ENCODE assay signal across 8 cellular contexts in the genomic region with DNA sequence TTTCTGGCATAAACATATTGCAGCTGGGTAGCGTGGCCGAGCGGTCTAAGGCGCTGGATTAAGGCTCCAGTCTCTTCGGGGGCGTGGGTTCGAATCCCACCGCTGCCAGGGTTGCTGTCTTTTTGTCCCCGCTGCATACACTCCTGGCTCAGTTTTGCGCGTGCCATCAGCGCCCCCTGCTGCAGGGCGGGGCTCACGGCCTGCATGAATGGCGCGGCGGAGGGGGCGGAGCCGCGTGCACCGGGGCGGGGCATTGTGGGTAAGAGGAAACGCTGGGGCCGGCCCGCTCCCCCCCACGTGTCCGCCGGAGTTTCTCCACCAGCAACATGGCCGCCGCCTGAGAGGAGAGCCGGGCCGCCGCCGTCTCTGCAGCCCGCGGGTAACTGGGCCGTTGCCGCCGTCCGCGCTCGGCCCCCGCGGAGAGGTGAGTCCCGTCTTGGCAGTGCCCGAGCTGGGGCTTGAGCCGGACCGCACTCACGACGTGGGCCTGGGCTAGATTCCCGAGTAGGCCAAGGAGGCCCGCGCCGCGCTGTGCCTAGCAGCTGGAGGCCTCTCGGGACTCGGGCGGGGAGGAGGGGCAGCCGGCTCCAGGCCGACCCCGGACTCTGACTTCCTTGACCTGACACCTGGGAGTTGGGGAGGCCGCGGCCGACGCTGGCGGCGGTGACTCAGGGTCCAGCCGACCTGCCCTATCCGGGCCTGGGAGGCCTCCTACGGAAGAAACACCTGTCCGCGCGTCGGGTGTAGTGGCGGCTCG. TPM values are rescaled to one million over a fixed set of nuclear protein-coding genes. Genes with fewer than 3 reads are reported as not detected.
DNase-seq lines count a peak whose midpoint lies in the region; ATAC-seq and TF ChIP-seq lines count a peak whose summit lies in the region.

A gene with protein sequence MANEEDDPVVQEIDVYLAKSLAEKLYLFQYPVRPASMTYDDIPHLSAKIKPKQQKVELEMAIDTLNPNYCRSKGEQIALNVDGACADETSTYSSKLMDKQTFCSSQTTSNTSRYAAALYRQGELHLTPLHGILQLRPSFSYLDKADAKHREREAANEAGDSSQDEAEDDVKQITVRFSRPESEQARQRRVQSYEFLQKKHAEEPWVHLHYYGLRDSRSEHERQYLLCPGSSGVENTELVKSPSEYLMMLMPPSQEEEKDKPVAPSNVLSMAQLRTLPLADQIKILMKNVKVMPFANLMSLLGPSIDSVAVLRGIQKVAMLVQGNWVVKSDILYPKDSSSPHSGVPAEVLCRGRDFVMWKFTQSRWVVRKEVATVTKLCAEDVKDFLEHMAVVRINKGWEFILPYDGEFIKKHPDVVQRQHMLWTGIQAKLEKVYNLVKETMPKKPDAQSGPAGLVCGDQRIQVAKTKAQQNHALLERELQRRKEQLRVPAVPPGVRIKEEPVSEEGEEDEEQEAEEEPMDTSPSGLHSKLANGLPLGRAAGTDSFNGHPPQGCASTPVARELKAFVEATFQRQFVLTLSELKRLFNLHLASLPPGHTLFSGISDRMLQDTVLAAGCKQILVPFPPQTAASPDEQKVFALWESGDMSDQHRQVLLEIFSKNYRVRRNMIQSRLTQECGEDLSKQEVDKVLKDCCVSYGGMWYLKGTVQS (plus strand): TSS at position 296 of the 757 bp plus-strand sequence. CDS start 5,560 bp downstream, outside the sequence.

- H3K4me1 ChIP-seq in GM23338 (ENCODE audit: insufficient read depth) = peaks cover 24% of the 10 kb centered on the region
- H3K4me1 ChIP-seq in fibroblast of lung (ENCODE audit: control insufficient read depth, extremely low read depth, insufficient read depth, low read length) = no peaks in the 10 kb centered on the region

- ATAC-seq in GM23338 = peak; percentile 84
- peak; percentile 86 for ATAC-seq in activated T-helper 17 cell treated with anti-CD3 and anti-CD28 coated beads, Interleukin-2, amount 50 U/mL, for 72 hours (replicated peaks)
- peak; percentile 86 to 98 (median 88) for ATAC-seq in natural killer cell

- peaks cover 19% of the 10 kb centered on the region for H3K27me3 Mint-ChIP-seq in GM23338 (ENCODE audit: insufficient read depth, low read depth, poor library complexity)
- H3K27me3 Mint-ChIP-seq in activated T-helper 17 cell treated with anti-CD3 and anti-CD28 coated beads, Interleukin-2, amount 50 U/mL, for 72 hours = no peaks in the 10 kb centered on the region
- H3K27me3 Mint-ChIP-seq in natural killer cell (ENCODE audit: low read depth in 2 of 2) = no peaks in the 10 kb centered on the region

- peak within 1 kb of the TSS; percentile 69 for H3K4me3 ChIP-seq in GM23338
- H3K4me3 ChIP-seq in fibroblast of lung (replicated peaks in 1 of 4; ENCODE audit: control extremely low read depth in 1 of 4, insufficient read depth in 1 of 4, low read depth in 3 of 4, low read length in 4 of 4) = peak within 1 kb of the TSS; percentile 87 to 98 (median 92)

- H3K9me3 ChIP-seq in fibroblast of lung (ENCODE audit: control insufficient read depth, insufficient read depth, low read depth, low read length) = no peaks in the 10 kb centered on the region

- H2AFZ ChIP-seq in GM23338 (peak within 1 kb of the TSS; percentile 63; the same call in 1 of the 2 replicates), fibroblast of lung (ENCODE audit: low read length) (peak within 1 kb of the TSS; percentile 83)

- H3K4me1 Mint-ChIP-seq in GM23338 (peaks cover 26% of the 10 kb centered on the region), natural killer cell (peaks cover 51 to 53% of the 10 kb centered on the region in 2 donors)
- H3K4me1 Mint-ChIP-seq in activated T-helper 17 cell treated with anti-CD3 and anti-CD28 coated beads, Interleukin-2, amount 50 U/mL, for 72 hours = peaks cover 40% of the 10 kb centered on the region

- H3K36me3 Mint-ChIP-seq in GM23338 (ENCODE audit: low read depth) = peaks cover 21% of the 10 kb centered on the region
- H3K36me3 Mint-ChIP-seq in activated T-helper 17 cell treated with anti-CD3 and anti-CD28 coated beads, Interleukin-2, amount 50 U/mL, for 72 hours (ENCODE audit: low read depth) = peaks cover 55% of the 10 kb centered on the region
- no peaks in the 10 kb centered on the region for H3K36me3 Mint-ChIP-seq in natural killer cell

- H3K27ac ChIP-seq in GM23338 (ENCODE audit: low read depth) (peak within 1 kb of the TSS; percentile 95), fibroblast of lung (ENCODE audit: insufficient read depth, low read length) (peak within 1 kb of the TSS; percentile 85)

- H3K4me3 Mint-ChIP-seq in GM23338 (peak within 1 kb of the TSS; percentile 95), natural killer cell (peak within 1 kb of the TSS; percentile 95)
- H3K4me3 Mint-ChIP-seq in activated T-helper 17 cell treated with anti-CD3 and anti-CD28 coated beads, Interleukin-2, amount 50 U/mL, for 72 hours = peak within 1 kb of the TSS; percentile 91

- H3K9me2 ChIP-seq in GM23338 (ENCODE audit: insufficient read depth) = no peaks in the 10 kb centered on the region

- H3K27ac Mint-ChIP-seq in GM23338 (peak within 1 kb of the TSS; percentile 96), natural killer cell (peak within 1 kb of the TSS; percentile 92 to 98)
- peak within 1 kb of the TSS; percentile 100 for H3K27ac Mint-ChIP-seq in activated T-helper 17 cell treated with anti-CD3 and anti-CD28 coated beads, Interleukin-2, amount 50 U/mL, for 72 hours

- peaks cover 9% of the 10 kb centered on the region; the same call in 1 of the 3 replicates for H3K9me3 Mint-ChIP-seq in GM23338
- no peaks in the 10 kb centered on the region for H3K9me3 Mint-ChIP-seq in activated T-helper 17 cell treated with anti-CD3 and anti-CD28 coated beads, Interleukin-2, amount 50 U/mL, for 72 hours
- no peaks in the 10 kb centered on the region for H3K9me3 Mint-ChIP-seq in natural killer cell

- peaks cover 38% of the 10 kb centered on the region for H4K20me1 ChIP-seq in GM23338 (replicated peaks; ENCODE audit: insufficient read depth)
- peaks cover 4% of the 10 kb centered on the region for H4K20me1 ChIP-seq in fibroblast of lung (ENCODE audit: control insufficient read depth, extremely low read depth, insufficient read depth, low read length)

- H3K4me2 ChIP-seq in GM23338 (peak within 1 kb of the TSS; percentile 88), fibroblast of lung (ENCODE audit: extremely low read depth, insufficient read depth, low read length) (peak within 1 kb of the TSS; percentile 95)

- peaks cover 18% of the 10 kb centered on the region for H3F3A ChIP-seq in GM23338 (replicated peaks; ENCODE audit: low read depth)

- no peaks in the 10 kb centered on the region; the same call in 1 of the 2 replicates for H3K36me3 ChIP-seq in GM23338 (ENCODE audit: insufficient read depth)
- peaks cover 4% of the 10 kb centered on the region for H3K36me3 ChIP-seq in fibroblast of lung (ENCODE audit: control insufficient read depth, insufficient read depth, low read length)

- peak; percentile 98 for DNase-seq in EL
- peak; percentile 98 for DNase-seq in GM23338 (ENCODE audit: low spot score)
- DNase-seq in RPMI8226 = peak; percentile 99
- peak; percentile 93 to 97 for DNase-seq in fibroblast of lung (ENCODE audit: low read depth in 2 of 2)
- DNase-seq in natural killer cell = peak; percentile 100
- peak; percentile 98 for DNase-seq in stimulated activated naive CD4-positive, alpha-beta T cell treated with Interleukin-2 at 50 U/mL for 16 hours (lab: John Stamatoyannopoulos, UW)

- H3K79me2 ChIP-seq in GM23338 (replicated peaks; ENCODE audit: insufficient read depth) (peaks cover 49% of the 10 kb centered on the region), fibroblast of lung (ENCODE audit: control insufficient read depth, insufficient read depth, low read length) (peaks cover 9% of the 10 kb centered on the region)

- intact Hi-C loops in natural killer cell (cut with micrococcal nuclease) = loop anchor here (1.0 to 10.0 kb wide), 8 partner anchors 52 to 698 kb away; partner anchors contain the start of genes EEF2K, METTL9 and PDZD9

- H3K27me3 ChIP-seq in GM23338 (ENCODE audit: insufficient read depth) (no peaks in the 10 kb centered on the region), fibroblast of lung (ENCODE audit: control insufficient read depth, insufficient read depth, low read length) (no peaks in the 10 kb centered on the region)

- TF ChIP-seq CTCF in GM23338 (conservative IDR thresholded peaks at IDR 0.05; ENCODE audit: low read depth in 2 of 2) = peak; percentile 70 to 93
- peak; percentile 76 for TF ChIP-seq CTCF in LNCAP (IDR thresholded peaks at IDR 0.05)
- peak; percentile 67 to 74 for TF ChIP-seq CTCF in fibroblast of lung (conservative IDR thresholded peaks at IDR 0.05 in 1 of 2, IDR thresholded peaks at IDR 0.05 in 1 of 2; ENCODE audit: low read depth in 1 of 2, low read length in 2 of 2)
- TF ChIP-seq CTCF in natural killer cell (IDR thresholded peaks at IDR 0.05) = peak; percentile 90

- peak within 1 kb of the TSS; percentile 97 for H3K9ac ChIP-seq in fibroblast of lung (ENCODE audit: insufficient read depth, low read length)

TF ChIP-seq in GM23338, 12 proteins besides CTCF, POLR2A, EP300 and RAD21 (continues in another document):
- TF ChIP-seq ETS1 (IDR thresholded peaks at IDR 0.05) = peak; percentile 44; the same call in 1 of the 2 replicates
- TF ChIP-seq NANOG (IDR thresholded peaks at IDR 0.05; ENCODE audit: borderline replicate concordance) = no peak
- TF ChIP-seq EZH2 (IDR thresholded peaks at IDR 0.05; ENCODE audit: low read depth, unreplicated experiment) = no peak
- peak; percentile 71 for TF ChIP-seq CREB1 (CRISPR knock-in tag; IDR thresholded peaks at IDR 0.05; ENCODE audit: low read depth)
- no peak for TF ChIP-seq ZNF331 (CRISPR knock-in tag; IDR thresholded peaks at IDR 0.05; ENCODE audit: low read depth)
- TF ChIP-seq POLR2AphosphoS5 (IDR thresholded peaks at IDR 0.05; ENCODE audit: low read depth) = peak; percentile 89
- TF ChIP-seq STAT1 (IDR thresholded peaks at IDR 0.05; ENCODE audit: unreplicated experiment) = no peak

RNA-seq across cellular contexts. Expression of the gene that starts here (rescaled TPM):
- total RNA-seq in GM23338 (2014; rRNA removed; shearing (Covaris generic)) = 109 and 141 TPM in 2 replicates
- 62.7 and 64.4 TPM in 2 replicates for polyA plus RNA-seq in GM23338 (2016; fragmentation: Nextera tagmentation; extraction: Ambion mirVana)
- 10 to 100 TPM; 48.9 to 76.2 TPM for total RNA-seq in activated T-helper 17 cell treated with anti-CD3 and anti-CD28 coated beads, Interleukin-2, amount 50 U/mL, for 72 hours
- total RNA-seq in fibroblast of lung = 28.9 and 32.4 TPM in 2 replicates
- 14.2 and 28.8 TPM in 2 replicates for polyA plus RNA-seq in fibroblast of lung
- 17.2 and 22.5 TPM in 2 replicates for polyA plus RNA-seq in fibroblast of lung (2012)
- polyA minus RNA-seq in fibroblast of lung (ENCODE audit: low replicate concordance) = 182 and 210 TPM in 2 replicates
- 100 to 1,000 TPM in 2 of 3 donors, 10 to 100 TPM in 1; 95.0 to 116 (median 104) TPM for total RNA-seq in natural killer cell

Comparison
In these comparisons a context has a peak if more than half of its experiments do, and no peak if none do; other contexts are left out.
1. Peak in every context shown above with its lines: DNase-seq, ATAC-seq, H3K4me3 ChIP-seq and H3K27ac ChIP-seq.